1 cellular context compared by ENCODE assay signal in genomic region chr12:97471194-97471593, GRCh38.
TF ChIP-seq lines count a peak whose summit lies in the region.

No MANE protein-coding gene starts in this region.

TF ChIP-seq in H1, 55 proteins besides CTCF, POLR2A, EP300 and RAD21 (continued from another document):
- TF ChIP-seq CBX5 (IDR thresholded peaks at IDR 0.05; ENCODE audit: low read depth, low read length) (no peak), BACH1 (IDR thresholded peaks at IDR 0.05; ENCODE audit: low read length) (no peak), SP2 (IDR thresholded peaks at IDR 0.05; ENCODE audit: low read length) (no peak), NRF1 (IDR thresholded peaks at IDR 0.05; ENCODE audit: low read depth, low read length) (no peak), POU5F1 (IDR thresholded peaks at IDR 0.05; ENCODE audit: low read depth, low read length) (no peak), CHD7 (IDR thresholded peaks at IDR 0.05; ENCODE audit: insufficient replicate concordance, low read length) (no peak), TCF12 (IDR thresholded peaks at IDR 0.05; ENCODE audit: low read depth, low read length) (no peak), SP1 (IDR thresholded peaks at IDR 0.05; ENCODE audit: low read depth, low read length) (no peak)
